ENCODE assay signal across 22 cellular contexts in the genomic region with DNA sequence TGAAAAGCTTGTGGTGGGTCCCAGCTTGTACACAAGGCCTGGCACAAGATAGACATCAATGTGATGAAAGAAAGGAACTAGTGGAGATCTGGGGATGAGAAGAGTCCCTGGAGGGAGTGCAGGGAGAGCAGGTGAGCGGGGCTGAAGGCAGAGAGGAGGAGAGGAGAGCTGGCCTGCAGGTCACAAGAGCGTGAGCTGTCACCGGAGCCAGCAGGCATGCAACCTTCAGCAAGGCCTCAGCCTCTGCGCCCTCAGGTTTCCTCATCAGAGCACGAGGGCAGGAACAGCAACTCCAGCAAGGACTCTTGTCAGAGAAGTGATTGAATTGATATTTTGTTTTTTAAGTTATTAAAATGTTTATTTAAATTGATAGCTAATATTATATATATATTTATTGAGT.
"Had no signal": no experiment of that assay in that cellular context is flagged by ENCODE, and none has a peak within 500 bp of the region (broad histone marks: within the 10 kb centered on the region; RNA-seq: fewer than 3 reads in every experiment).

No MANE protein-coding gene starts in this region.

- H3K4me3 ChIP-seq: breast epithelium, SJCRH30 had no signal

- H3K9ac ChIP-seq: SK-N-SH had no signal

- H3K27ac ChIP-seq: SJCRH30, VCaP had no signal

- DNase-seq: activated CD4-positive, alpha-beta memory T cell treated with anti-CD3 and anti-CD28 coated beads for 36 hours; activated CD4-positive, alpha-beta T cell treated with anti-CD3 and anti-CD28 coated beads, Interleukin-2, amount 10 ng/mL, durations not matched to agents 7 days and 5 days; activated CD4-positive, CD25-positive, alpha-beta regulatory T cell; activated CD8-positive, alpha-beta memory T cell treated with anti-CD3 and anti-CD28 coated beads, Interleukin-2, amount 50 U/mL, for 4 hours; activated naive CD4-positive, alpha-beta T cell treated with anti-CD3 and anti-CD28 coated beads, Interleukin-2, amount 50 U/mL, for 16 hours; activated T-cell treated with anti-CD3 and anti-CD28 coated beads, Interleukin-2, amount 50 U/mL, for 72 hours; aorta; central memory CD4-positive, alpha-beta T cell; KG1; NCI-H1048; NCI-H1930; NCI-H2171; NCI-H2227 treated with DMSO at 0.1 percent for 48 hours; NCI-H510A; NCI-H526 treated with DMSO at 0.1 percent for 48 hours; NCI-H82; SJCRH30; SK-N-SH; T-helper 1 cell had no signal

- ATAC-seq: activated T-cell treated with anti-CD3 and anti-CD28 coated beads, Interleukin-2, amount 50 U/mL, for 72 hours; Right ventricle myocardium inferior had no signal

- H3K9me3 ChIP-seq: breast epithelium, SJCRH30, SK-N-SH had no signal

- H3K27me3 ChIP-seq: breast epithelium, SJCRH30 had no signal

- H3K36me3 ChIP-seq: breast epithelium, SJCRH30 had no signal

- H3K4me1 ChIP-seq: breast epithelium had no signal
